ENCODE assay signal across 8 cellular contexts in the genomic region with DNA sequence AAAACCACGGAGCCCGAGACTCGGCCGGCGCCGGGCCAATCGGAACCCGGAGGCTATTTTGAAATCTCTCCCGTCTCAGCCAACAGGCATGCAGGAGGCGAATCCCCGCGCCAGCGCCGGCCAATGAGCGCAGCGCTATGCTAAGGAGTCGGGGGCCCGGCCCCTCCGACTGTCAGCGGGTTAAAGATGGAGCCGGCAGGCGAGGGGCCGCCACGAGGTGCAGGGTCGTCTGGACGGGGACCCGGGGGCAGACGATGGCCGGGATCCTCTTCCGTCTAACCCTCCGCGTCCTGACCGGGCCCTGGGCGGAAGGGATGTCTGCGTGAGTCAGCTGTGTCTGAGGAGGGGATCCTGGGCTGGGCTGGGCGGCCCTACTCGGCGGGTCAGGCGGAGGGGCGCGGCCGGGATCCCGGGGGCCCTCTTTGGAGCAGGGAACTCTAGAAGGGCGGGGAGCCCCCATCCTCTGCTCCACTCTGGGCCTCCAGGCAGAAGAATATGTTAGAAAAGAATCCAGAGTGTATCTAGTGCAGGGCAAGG. TPM values are rescaled to one million over a fixed set of nuclear protein-coding genes. Genes with fewer than 3 reads are reported as not detected.
DNase-seq lines count a peak whose midpoint lies in the region; ATAC-seq, FAIRE-seq and TF ChIP-seq lines count a peak whose summit lies in the region.

No MANE protein-coding gene starts in this region.

- no peak for TF ChIP-seq POLR2A in body of pancreas (IDR thresholded peaks at IDR 0.05)

- peak; percentile 64 for DNase-seq in NCI-H2196 (lab: John Stamatoyannopoulos, UW; ENCODE audit: unreplicated experiment)
- no peak for DNase-seq in NCI-H2196 treated with DMSO at 0.1 percent for 48 hours (lab: John Stamatoyannopoulos, UW; ENCODE audit: unreplicated experiment)
- DNase-seq in NCI-H2081 treated with DMSO at 0.1 percent for 48 hours (lab: John Stamatoyannopoulos, UW): peak; percentile 35
- peak; percentile 56 to 75 (median 72) for DNase-seq in body of pancreas

- H3K36me3 ChIP-seq in body of pancreas (replicated peaks in 1 of 2; ENCODE audit: insufficient read depth in 1 of 2, low read depth in 2 of 2): peaks cover 0 to 2% of the 10 kb centered on the region in 2 donors
- peaks cover 11% of the 10 kb centered on the region for H3K36me3 ChIP-seq in skeletal muscle satellite cell (ENCODE audit: insufficient read depth, low read length)

- no peak overlapping the region for H3K27ac ChIP-seq in body of pancreas

- H3K9ac ChIP-seq in skeletal muscle satellite cell (ENCODE audit: low read depth, low read length): peak overlapping the region; percentile 82

- peak overlapping the region; percentile 96 for H3K4me2 ChIP-seq in skeletal muscle satellite cell (ENCODE audit: low read length)

- H3K4me1 ChIP-seq in body of pancreas (peaks cover 21% of the 10 kb centered on the region), skeletal muscle satellite cell (ENCODE audit: control insufficient read depth, insufficient read depth, low read length) (peaks cover 15% of the 10 kb centered on the region)

- H3K27me3 ChIP-seq in body of pancreas: no peaks in the 10 kb centered on the region
- no peaks in the 10 kb centered on the region for H3K27me3 ChIP-seq in skeletal muscle satellite cell (ENCODE audit: control insufficient read depth, insufficient read depth, low read length)

- intact Hi-C loops in body of pancreas (cut with DNase I): no loop called here

- WGBS in body of pancreas, 2 donors: 31 to 43% methylated on average over 26 to 34 of the region's 44 CpGs

- ATAC-seq in HG02885 (IDR thresholded peaks at IDR 0.05; ENCODE audit: poor library complexity, unreplicated experiment): peak; percentile 91
- peak; percentile 72 for ATAC-seq in body of pancreas

- no peaks in the 10 kb centered on the region for H3K9me3 ChIP-seq in body of pancreas
- no peaks in the 10 kb centered on the region for H3K9me3 ChIP-seq in iPS-18c (ENCODE audit: control insufficient read depth, insufficient read depth, low read length)
- H3K9me3 ChIP-seq in skeletal muscle satellite cell (replicated peaks; ENCODE audit: low read length): no peaks in the 10 kb centered on the region

- FAIRE-seq in TTC549 (lab: Jason Lieb, UNC): peak; percentile 86

- no peak for TF ChIP-seq CTCF in body of pancreas (IDR thresholded peaks at IDR 0.05)

- H3K4me3 ChIP-seq in body of pancreas (peak overlapping the region in 1 of 2 donors; percentile 13), iPS-18c (ENCODE audit: insufficient read depth, low read depth, low read length) (peak overlapping the region; percentile 91), skeletal muscle satellite cell (ENCODE audit: low read length) (peak overlapping the region; percentile 95)

RNA-seq across cellular contexts. Expression of gene SDF2L1, which starts 10.0 kb away (rescaled TPM):
- 100 to 1,000 TPM in 1 of 2 donors, 10 to 100 TPM in 1; 47.5 to 115 TPM for total RNA-seq in body of pancreas
- total RNA-seq in skeletal muscle satellite cell (2012; rRNA removed): 41.8 and 58.1 TPM in 2 replicates

RNA-seq across cellular contexts. Expression of gene PPIL2, which starts 13.7 kb away (rescaled TPM):
- total RNA-seq in body of pancreas: 10 to 100 TPM; 44.9 to 94.9 TPM
- total RNA-seq in skeletal muscle satellite cell (2012; rRNA removed): 19.9 and 22.3 TPM in 2 replicates

RNA-seq across cellular contexts. Expression of gene CCDC116, which starts 19.5 kb away (rescaled TPM):
- under 1 TPM in 1 of 2 donors, not detected in 1; 0.52 TPM for total RNA-seq in body of pancreas
- total RNA-seq in skeletal muscle satellite cell (2012; rRNA removed): 0.22 and 0.25 TPM in 2 replicates

RNA-seq across cellular contexts. Expression of gene YDJC, which starts 22.3 kb away (rescaled TPM):
- total RNA-seq in body of pancreas: 10 to 100 TPM; 45.7 to 63.0 TPM
- 43.9 and 56.3 TPM in 2 replicates for total RNA-seq in skeletal muscle satellite cell (2012; rRNA removed)
